29 cellular contexts compared by ENCODE assay signal in genomic region chr1:232172556-232172955, GRCh38.
"Had no signal": no experiment of that assay in that cellular context is flagged by ENCODE, and none has a peak within 500 bp of the region (broad histone marks: within the 10 kb centered on the region; RNA-seq: fewer than 3 reads in every experiment).

No MANE protein-coding gene starts in this region.

- H2AFZ ChIP-seq: neural progenitor cell had no signal

- H3K4me1 ChIP-seq: ascending aorta, gastrocnemius medialis, heart left ventricle, neural progenitor cell had no signal

- H3K9ac ChIP-seq: neural progenitor cell had no signal

- H3K27me3 ChIP-seq: ascending aorta, cardiac muscle cell, gastrocnemius medialis, neural progenitor cell had no signal

- H3K4me2 ChIP-seq: neural progenitor cell had no signal

- H3K27ac ChIP-seq: ascending aorta, cardiac muscle cell, coronary artery, gastrocnemius medialis, heart left ventricle, neural progenitor cell, skin epidermis, thoracic aorta had no signal

- DNase-seq: activated CD4-positive, alpha-beta memory T cell treated with anti-CD3 and anti-CD28 coated beads for 36 hours; activated CD4-positive, alpha-beta T cell treated with anti-CD3 and anti-CD28 coated beads, Interleukin-2, amount 10 ng/mL, durations not matched to agents 24 days and 14 days; activated CD4-positive, CD25-positive, alpha-beta regulatory T cell treated with anti-CD3 and anti-CD28 coated beads, Interleukin-2, amount 50 U/mL, for 72 hours; activated CD8-positive, alpha-beta memory T cell treated with anti-CD3 and anti-CD28 coated beads, Interleukin-2, amount 50 U/mL, for 4 hours; activated effector memory CD4-positive, alpha-beta T cell treated with anti-CD3 and anti-CD28 coated beads, Interleukin-2, amount 50 U/mL, for 16 hours; activated naive CD4-positive, alpha-beta T cell treated with anti-CD3 and anti-CD28 coated beads, Interleukin-2, amount 10 ng/mL, durations not matched to agents 7 days and 5 days; activated naive CD8-positive, alpha-beta T cell treated with anti-CD3 and anti-CD28 coated beads, Interleukin-2, amount 10 ng/mL, durations not matched to agents 7 days and 5 days; activated T-cell treated with anti-CD3 and anti-CD28 coated beads, Interleukin-2, amount 50 U/mL, for 1 hour; dorsolateral prefrontal cortex; effector memory CD4-positive, alpha-beta T cell; erythroblast; gastrocnemius medialis; heart left ventricle; hypothalamus; immature natural killer cell; kidney; left colon; midbrain; occipital lobe; posterior cingulate gyrus; stimulated activated CD4-positive, alpha-beta T cell treated with anti-CD3 and anti-CD28 coated beads, Interleukin-4, amount 100 ng/mL, for 24 hours; T-helper 9 cell; trophoblast cell had no signal

- H3K4me3 ChIP-seq: ascending aorta, cardiac muscle cell, coronary artery, dorsolateral prefrontal cortex, gastrocnemius medialis, heart left ventricle, neural progenitor cell, skin epidermis, thoracic aorta had no signal

- H3K36me3 ChIP-seq: ascending aorta, cardiac muscle cell, gastrocnemius medialis, heart left ventricle, neural progenitor cell, thoracic aorta had no signal

- H3K9me3 ChIP-seq: ascending aorta, gastrocnemius medialis, heart left ventricle, thoracic aorta had no signal
